ENCODE assay signal across 12 cellular contexts in the genomic region with DNA sequence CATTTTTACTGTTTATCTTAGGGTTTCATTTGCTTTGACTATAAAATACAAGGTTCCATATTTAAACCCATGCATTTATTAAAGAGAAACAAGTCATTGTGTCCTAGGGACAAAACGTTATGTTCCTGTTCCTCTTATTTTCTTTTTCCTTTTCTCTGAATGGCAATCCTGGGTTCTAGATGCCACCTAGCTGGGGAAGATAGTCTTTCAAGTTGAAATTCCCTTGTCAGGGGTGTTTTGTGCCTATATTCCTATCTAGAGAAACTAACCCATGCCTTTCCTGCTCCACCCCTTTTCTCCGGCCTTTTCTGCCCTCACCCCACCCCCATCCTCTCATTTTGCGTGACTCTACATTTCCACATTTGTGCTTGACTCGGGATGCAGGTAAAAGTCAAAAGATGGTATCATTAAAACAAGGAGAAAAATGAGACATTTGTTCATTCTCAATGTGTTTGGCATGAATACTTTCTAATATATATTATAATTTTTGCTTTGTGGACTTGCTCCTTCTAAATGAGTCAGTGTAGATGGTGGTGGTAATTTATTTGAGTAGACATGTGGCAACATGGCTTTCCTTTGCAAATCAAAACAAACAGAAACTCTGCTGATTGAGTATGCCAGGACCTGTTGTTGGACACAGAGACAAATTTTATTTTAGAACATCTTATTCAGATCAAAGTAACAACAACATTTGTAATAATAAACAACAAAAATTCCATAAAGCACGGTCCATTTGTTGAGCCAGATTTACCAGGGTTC. TPM values are rescaled to one million over a fixed set of nuclear protein-coding genes. Genes with fewer than 3 reads are reported as not detected.
A peak's percentile ranks its signal among the peaks of the same experiment; 100 is the strongest.
DNase-seq lines count a peak whose midpoint lies in the region; ATAC-seq and TF ChIP-seq lines count a peak whose summit lies in the region.
"Had no signal": no experiment of that assay in that cellular context is flagged by ENCODE, and none has a peak within 500 bp of the region (broad histone marks: within the 10 kb centered on the region; RNA-seq: fewer than 3 reads in every experiment).

No MANE protein-coding gene starts in this region.

- H3K36me3 ChIP-seq in BE2C (no peaks in the 10 kb centered on the region), Panc1 (ENCODE audit: control insufficient read depth, insufficient read depth, low read length) (no peaks in the 10 kb centered on the region), fibroblast of lung (ENCODE audit: control insufficient read depth, insufficient read depth, low read length) (no peaks in the 10 kb centered on the region)
- H3K36me3 ChIP-seq: thyroid gland had no signal

- H2AFZ ChIP-seq in fibroblast of lung (ENCODE audit: low read length), result no peak overlapping the region

- H3K9ac ChIP-seq in fibroblast of lung (ENCODE audit: insufficient read depth, low read length), result no peak overlapping the region

- DNase-seq in BE2C (no peak), Panc1 (ENCODE audit: low read depth, low spot score) (peak; percentile 10), fibroblast of lung (ENCODE audit: low read depth in 2 of 2) (peak; percentile 14 to 58), myocyte (ENCODE audit: low read depth) (peak; percentile 45), NCI-H446 treated with DMSO at 0.1 percent for 48 hours (lab: John Stamatoyannopoulos, UW) (no peak), AG08396 (ENCODE audit: low spot score) (no peak)
- no peak for DNase-seq in activated CD4-positive, alpha-beta T cell treated with anti-CD3 and anti-CD28 coated beads for 1 hour
- DNase-seq: activated naive CD8-positive, alpha-beta T cell treated with anti-CD3 and anti-CD28 coated beads for 36 hours; NCI-H2029; stimulated activated CD4-positive, alpha-beta T cell treated with anti-CD3 and anti-CD28 coated beads, Interleukin-12 subunit alpha, Interleukin-12 subunit beta, amount 100 ng/mL, for 4 hours; thyroid gland had no signal

- H3K4me3 ChIP-seq in BE2C (ENCODE audit: low read depth, low read length) (no peak overlapping the region), Panc1 (ENCODE audit: low read depth in 2 of 2, low read length in 2 of 2) (no peak overlapping the region), fibroblast of lung (replicated peaks in 1 of 4; ENCODE audit: control extremely low read depth in 1 of 4, insufficient read depth in 1 of 4, low read depth in 3 of 4, low read length in 4 of 4) (no peak overlapping the region)
- H3K4me3 ChIP-seq: thyroid gland had no signal

- no peak for ATAC-seq in Panc1
- ATAC-seq in HG03571 (IDR thresholded peaks at IDR 0.05; ENCODE audit: unreplicated experiment), result no peak

- H3K9me3 ChIP-seq in BE2C (no peaks in the 10 kb centered on the region), Panc1 (ENCODE audit: control insufficient read depth, insufficient read depth, low read depth, low read length) (no peaks in the 10 kb centered on the region), fibroblast of lung (ENCODE audit: control insufficient read depth, insufficient read depth, low read depth, low read length) (no peaks in the 10 kb centered on the region)
- H3K9me3 ChIP-seq: thyroid gland had no signal

- H3K27me3 ChIP-seq in BE2C (no peaks in the 10 kb centered on the region), Panc1 (ENCODE audit: control insufficient read depth, insufficient read depth, low read length) (no peaks in the 10 kb centered on the region), fibroblast of lung (ENCODE audit: control insufficient read depth, insufficient read depth, low read length) (no peaks in the 10 kb centered on the region)
- H3K27me3 ChIP-seq: thyroid gland had no signal

- no peaks in the 10 kb centered on the region for H3K79me2 ChIP-seq in fibroblast of lung (ENCODE audit: control insufficient read depth, insufficient read depth, low read length)

- POLR2A ChIA-PET in Panc1 (lab: Charles Lee), result no interaction called here

- CTCF ChIA-PET in Panc1 (lab: Charles Lee), result no interaction called here

- H3K27ac ChIP-seq in Panc1 (ENCODE audit: low read length) (no peak overlapping the region), fibroblast of lung (ENCODE audit: insufficient read depth, low read length) (no peak overlapping the region)

- peak; percentile 32; the same call in 1 of the 2 replicates for TF ChIP-seq CTCF in BE2C (IDR thresholded peaks at IDR 0.05; ENCODE audit: low read depth, low read length)
- TF ChIP-seq CTCF in Panc1 (IDR thresholded peaks at IDR 0.05), result peak; percentile 33; the same call in 1 of the 2 replicates
- peak; percentile 20 to 32 for TF ChIP-seq CTCF in fibroblast of lung (conservative IDR thresholded peaks at IDR 0.05 in 1 of 2, IDR thresholded peaks at IDR 0.05 in 1 of 2; ENCODE audit: low read depth in 1 of 2, low read length in 2 of 2)

- in situ Hi-C loops in Panc1 (cut with HindIII; ENCODE audit: low pct_unique_long_range_greater_than_20kb, low sequenced_read_pairs), result no loop called here

- H3K4me1 ChIP-seq in BE2C (no peaks in the 10 kb centered on the region), Panc1 (ENCODE audit: control insufficient read depth, insufficient read depth, low read length) (no peaks in the 10 kb centered on the region), fibroblast of lung (ENCODE audit: control insufficient read depth, extremely low read depth, insufficient read depth, low read length) (no peaks in the 10 kb centered on the region)

- intact Hi-C loops in Panc1 (cut with micrococcal nuclease; ENCODE audit: unreplicated experiment), result no loop called here

- no TSS peak for BruUV-seq in Panc1 (replicated peaks; lab: Mats Ljungman, UMichigan)

- H3K4me2 ChIP-seq in fibroblast of lung (ENCODE audit: extremely low read depth, insufficient read depth, low read length), result no peak overlapping the region

- no peaks in the 10 kb centered on the region for H4K20me1 ChIP-seq in fibroblast of lung (ENCODE audit: control insufficient read depth, extremely low read depth, insufficient read depth, low read length)

RNA-seq across cellular contexts. Expression of gene STARD13, which starts 26.8 kb away (rescaled TPM):
- 12.0 TPM for polyA plus RNA-seq in BE2C (2012; ENCODE audit: insufficient read depth, insufficient read length, low read depth)
- 6.5 TPM for total RNA-seq in Panc1 (2021; ENCODE audit: unreplicated experiment)
- polyA plus RNA-seq in Panc1 (2012; ENCODE audit: insufficient read length), result 2.8 TPM
- 16.2 and 44.6 TPM in 2 replicates for total RNA-seq in fibroblast of lung
- polyA plus RNA-seq in fibroblast of lung, result 22.0 and 25.2 TPM in 2 replicates
- polyA plus RNA-seq in fibroblast of lung (2012), result 19.6 and 23.0 TPM in 2 replicates
- 38.8 and 44.0 TPM in 2 replicates for polyA minus RNA-seq in fibroblast of lung (ENCODE audit: low replicate concordance)
- total RNA-seq in myocyte, result 28.6 and 41.7 TPM in 2 replicates
- polyA plus RNA-seq in myocyte (2012), result 27.1 TPM

Comparison
In these comparisons a context has a peak if more than half of its experiments do, and no peak if none do; other contexts are left out.
1. DNase-seq: peak in Panc1 (single experiment), fibroblast of lung (2 of 2) and myocyte (single experiment); none in BE2C (single experiment), NCI-H446 treated with DMSO at 0.1 percent for 48 hours (single experiment), activated CD4-positive, alpha-beta T cell treated with anti-CD3 and anti-CD28 coated beads for 1 hour (single experiment) and AG08396 (single experiment).
2. Peak in every context shown above with its lines, with median percentiles within 50 percentile points of each other: CTCF ChIP-seq.